In the genomic region with DNA sequence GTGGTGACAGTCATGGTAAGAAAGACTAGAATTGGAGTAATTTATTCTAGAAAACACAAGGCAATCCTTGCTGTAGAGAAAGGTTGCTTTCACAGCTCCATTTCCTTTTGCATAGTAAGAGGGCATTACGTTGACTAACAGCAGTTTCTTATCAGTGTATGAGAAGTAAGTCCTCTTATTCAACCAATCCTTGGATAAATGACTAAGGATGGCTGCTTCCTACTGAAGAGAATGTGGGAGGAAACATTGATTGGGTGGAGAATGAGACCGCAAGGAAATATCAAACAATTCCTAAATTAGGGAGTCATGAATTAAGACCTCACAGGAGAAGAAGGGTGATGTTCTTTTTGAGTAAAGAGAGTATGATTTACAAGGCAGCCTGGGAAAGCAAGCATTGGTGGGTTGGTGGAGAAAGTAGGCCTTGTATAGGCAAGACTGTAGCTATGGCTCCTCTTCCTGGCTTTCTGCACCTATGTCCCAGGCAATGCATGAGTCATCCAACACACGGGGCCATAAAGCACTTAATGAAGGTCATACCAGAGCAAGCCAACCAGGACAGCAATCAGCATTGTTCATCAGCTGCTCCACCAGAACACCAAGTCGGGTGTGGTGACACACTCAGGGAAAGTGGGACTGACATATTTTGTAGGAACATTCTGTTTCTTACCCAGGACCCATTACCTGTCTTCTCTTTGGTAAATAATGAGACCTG, we compare ENCODE assay signal across 1 cellular context.
TF ChIP-seq lines count a peak whose summit lies in the region.

No MANE protein-coding gene starts in this region.

TF ChIP-seq in HCT116, 20 proteins besides CTCF, POLR2A, EP300 and RAD21:
- peak; percentile 26; the same call in 1 of the 2 replicates for TF ChIP-seq FOSL1 (IDR thresholded peaks at IDR 0.05; ENCODE audit: low read depth)
- TF ChIP-seq, protein P1, sequence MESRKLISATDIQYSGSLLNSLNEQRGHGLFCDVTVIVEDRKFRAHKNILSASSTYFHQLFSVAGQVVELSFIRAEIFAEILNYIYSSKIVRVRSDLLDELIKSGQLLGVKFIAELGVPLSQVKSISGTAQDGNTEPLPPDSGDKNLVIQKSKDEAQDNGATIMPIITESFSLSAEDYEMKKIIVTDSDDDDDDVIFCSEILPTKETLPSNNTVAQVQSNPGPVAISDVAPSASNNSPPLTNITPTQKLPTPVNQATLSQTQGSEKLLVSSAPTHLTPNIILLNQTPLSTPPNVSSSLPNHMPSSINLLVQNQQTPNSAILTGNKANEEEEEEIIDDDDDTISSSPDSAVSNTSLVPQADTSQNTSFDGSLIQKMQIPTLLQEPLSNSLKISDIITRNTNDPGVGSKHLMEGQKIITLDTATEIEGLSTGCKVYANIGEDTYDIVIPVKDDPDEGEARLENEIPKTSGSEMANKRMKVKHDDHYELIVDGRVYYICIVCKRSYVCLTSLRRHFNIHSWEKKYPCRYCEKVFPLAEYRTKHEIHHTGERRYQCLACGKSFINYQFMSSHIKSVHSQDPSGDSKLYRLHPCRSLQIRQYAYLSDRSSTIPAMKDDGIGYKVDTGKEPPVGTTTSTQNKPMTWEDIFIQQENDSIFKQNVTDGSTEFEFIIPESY (IDR thresholded peaks at IDR 0.05; ENCODE audit: extremely low read depth, insufficient replicate concordance, low read length): no peak
- no peak for TF ChIP-seq ZNF274 (IDR thresholded peaks at IDR 0.05; ENCODE audit: low read depth, low read length)
- TF ChIP-seq SP1 (IDR thresholded peaks at IDR 0.05; ENCODE audit: low read depth): 0 out of 2 replicates have a peak, but pooled peaks have one; percentile 11
- TF ChIP-seq JUND (IDR thresholded peaks at IDR 0.05): 0 out of 2 replicates have a peak, but pooled peaks have one; percentile 30
- TF ChIP-seq SIN3A (IDR thresholded peaks at IDR 0.05; ENCODE audit: low read depth): no peak
